In the genomic region with DNA sequence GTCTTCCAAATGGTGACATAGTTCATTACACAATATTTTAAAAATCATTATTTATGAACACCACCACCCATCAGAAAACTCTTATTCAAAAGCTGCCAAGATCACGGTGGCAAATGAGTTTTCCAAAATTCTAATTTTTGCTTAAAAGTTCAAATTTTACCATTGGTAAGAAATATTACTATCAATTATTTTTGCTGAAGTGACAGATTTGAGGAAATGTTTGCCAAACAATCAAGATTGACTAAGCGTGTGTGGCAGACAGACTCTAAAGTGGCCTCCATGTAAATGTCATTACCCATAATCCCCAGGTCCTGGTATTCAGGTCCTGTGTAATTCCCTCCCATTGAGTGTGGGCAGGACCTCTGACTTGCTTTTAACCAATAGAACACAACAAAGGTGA, we compare ENCODE assay signal across 7 cellular contexts.
"Had no signal": no experiment of that assay in that cellular context is flagged by ENCODE, and none has a peak within 500 bp of the region (broad histone marks: within the 10 kb centered on the region; RNA-seq: fewer than 3 reads in every experiment).

No MANE protein-coding gene starts in this region.

- H2AFZ ChIP-seq: GM23338 had no signal

- H3K27ac ChIP-seq: KMS-11 had no signal

- H3K4me2 ChIP-seq: GM23338, KMS-11 had no signal

- FAIRE-seq: HTR-8/SVneo had no signal

- H3K4me3 ChIP-seq: GM23338 had no signal

- H3K9ac ChIP-seq: KMS-11 had no signal

- DNase-seq: H9, HCEC 1CT, HFFc6, KBM-7 had no signal

- ATAC-seq: GM23338 had no signal
